ENCODE assay signal across 20 cellular contexts in genomic region chr7:157547102-157547501, GRCh38.
"Had no signal": no experiment of that assay in that cellular context is flagged by ENCODE, and none has a peak within 500 bp of the region (broad histone marks: within the 10 kb centered on the region; RNA-seq: fewer than 3 reads in every experiment).

No MANE protein-coding gene starts in this region.

- H3K9me3 ChIP-seq: colonic mucosa, gastroesophageal sphincter, prostate gland had no signal

- H3K27me3 ChIP-seq: colonic mucosa, tibial nerve had no signal

- H3K4me3 Mint-ChIP-seq: activated CD4-positive, alpha-beta memory T cell treated with anti-CD3 and anti-CD28 coated beads for 36 hours; activated T-helper 1 cell treated with anti-CD3 and anti-CD28 coated beads, Interleukin-12 subunit alpha, Interleukin-12 subunit beta, Interleukin-2, Interleukin-4 antibody, amounts not matched to agents 30 ng/mL and 10 ng/mL and 1 ng/mL, durations not matched to agents 14 hours and 24 hours and 36 hours; brain; naive thymus-derived CD4-positive, alpha-beta T cell; stimulated activated naive CD8-positive, alpha-beta T cell treated with anti-CD3 and anti-CD28 coated beads, Interleukin-15, amount 100 ng/mL, for 72 hours; T-helper 1 cell treated with Interleukin-12 subunit alpha and Interleukin-12 subunit beta and Interleukin-4 antibody, amounts not matched to agents 30 μg/mL and 1 μg/mL, for 36 hours had no signal

- H3K36me3 ChIP-seq: colonic mucosa, prostate gland had no signal

- H3K27ac Mint-ChIP-seq: activated CD4-positive, alpha-beta memory T cell treated with anti-CD3 and anti-CD28 coated beads for 36 hours; activated T-helper 1 cell treated with anti-CD3 and anti-CD28 coated beads, Interleukin-12 subunit alpha, Interleukin-12 subunit beta, Interleukin-2, Interleukin-4 antibody, amounts not matched to agents 30 ng/mL and 10 ng/mL and 1 ng/mL, durations not matched to agents 14 hours and 24 hours and 36 hours; naive thymus-derived CD4-positive, alpha-beta T cell; stimulated activated naive CD8-positive, alpha-beta T cell treated with anti-CD3 and anti-CD28 coated beads, Interleukin-15, amount 100 ng/mL, for 72 hours; T-helper 1 cell treated with Interleukin-12 subunit alpha and Interleukin-12 subunit beta and Interleukin-4 antibody, amounts not matched to agents 30 μg/mL and 1 μg/mL, for 36 hours had no signal

- H3K27ac ChIP-seq: colonic mucosa, epithelial cell of prostate, gastroesophageal sphincter, prostate gland, tibial nerve had no signal

- DNase-seq: activated CD4-positive, alpha-beta memory T cell treated with anti-CD3 and anti-CD28 coated beads for 36 hours; activated CD4-positive, alpha-beta T cell treated with anti-CD3 and anti-CD28 coated beads for 48 hours; activated naive CD4-positive, alpha-beta T cell treated with Interleukin-2 at 50 U/mL for 16 hours; activated T-cell treated with anti-CD3 and anti-CD28 coated beads for 4 hours; anterior cingulate cortex; central memory CD4-positive, alpha-beta T cell; colonic mucosa; hypothalamus; naive thymus-derived CD4-positive, alpha-beta T cell; stimulated activated CD4-positive, alpha-beta T cell treated with anti-CD3 and anti-CD28 coated beads, Interleukin-1b, Interleukin-23, amount 100 ng/mL, for 48 hours; stimulated activated naive CD8-positive, alpha-beta T cell treated with anti-CD3 and anti-CD28 coated beads, Interleukin-15, amount 100 ng/mL, for 72 hours; T1000 had no signal

- H3K4me1 ChIP-seq: colonic mucosa, gastroesophageal sphincter, prostate gland, tibial nerve had no signal

- H3K9me3 Mint-ChIP-seq: activated CD4-positive, alpha-beta memory T cell treated with anti-CD3 and anti-CD28 coated beads for 36 hours; T-helper 1 cell treated with Interleukin-12 subunit alpha and Interleukin-12 subunit beta and Interleukin-4 antibody, amounts not matched to agents 30 μg/mL and 1 μg/mL, for 36 hours had no signal

- H3K4me3 ChIP-seq: colonic mucosa, gastroesophageal sphincter, lung, prostate gland, tibial nerve had no signal

- H3K27me3 Mint-ChIP-seq: activated CD4-positive, alpha-beta memory T cell treated with anti-CD3 and anti-CD28 coated beads for 36 hours; naive thymus-derived CD4-positive, alpha-beta T cell; stimulated activated naive CD8-positive, alpha-beta T cell treated with anti-CD3 and anti-CD28 coated beads, Interleukin-15, amount 100 ng/mL, for 72 hours had no signal

- ATAC-seq: gastroesophageal sphincter; naive thymus-derived CD4-positive, alpha-beta T cell; stimulated activated naive CD8-positive, alpha-beta T cell treated with anti-CD3 and anti-CD28 coated beads, Interleukin-15, amount 100 ng/mL, for 72 hours had no signal

- H3K36me3 Mint-ChIP-seq: activated CD4-positive, alpha-beta memory T cell treated with anti-CD3 and anti-CD28 coated beads for 36 hours had no signal
